ENCODE assay signal across 14 cellular contexts in genomic region chr5:75034137-75034739, GRCh38. TPM values are rescaled to one million over a fixed set of nuclear protein-coding genes. Genes with fewer than 3 reads are reported as not detected.
A peak's percentile ranks its signal among the peaks of the same experiment; 100 is the strongest.
DNase-seq lines count a peak whose midpoint lies in the region; ATAC-seq and TF ChIP-seq lines count a peak whose summit lies in the region.
"Had no signal": no experiment of that assay in that cellular context is flagged by ENCODE, and none has a peak within 500 bp of the region (broad histone marks: within the 10 kb centered on the region; RNA-seq: fewer than 3 reads in every experiment).

No MANE protein-coding gene starts in this region.

- no peak overlapping the region for H3K18ac ChIP-seq in trophoblast cell (ENCODE audit: low read length)

- no peak overlapping the region for H3K4ac ChIP-seq in trophoblast cell (ENCODE audit: low read depth, low read length)

- no peaks in the 10 kb centered on the region for H3K36me3 Mint-ChIP-seq in MCF 10A (ENCODE audit: insufficient read depth, unreplicated experiment)

- no peak overlapping the region for H4K8ac ChIP-seq in trophoblast cell (ENCODE audit: low read depth, low read length)

- no peak overlapping the region for H4K91ac ChIP-seq in trophoblast cell (ENCODE audit: low read depth, low read length)

- POLR2A ChIA-PET in MCF 10A (lab: Yijun Ruan, JAX) = interaction anchor here (0.7 kb wide), 1 partner anchor 326 kb away, joined by 4 read pairs; no protein-coding TSS in a partner anchor

- no TSS peak for BruUV-seq in MCF 10A (replicated peaks; lab: Mats Ljungman, UMichigan)

- H3K9me3 ChIP-seq in trophoblast cell (ENCODE audit: insufficient read depth, low read depth, low read length) = no peaks in the 10 kb centered on the region
- H3K9me3 ChIP-seq: ovary, tibial nerve had no signal

- no peak for TF ChIP-seq CTCF in MCF 10A (IDR thresholded peaks at IDR 0.05; ENCODE audit: unreplicated experiment)

- no peak overlapping the region for H2AFZ ChIP-seq in trophoblast cell (ENCODE audit: insufficient read depth, low read length, poor library complexity)

- H3K79me1 ChIP-seq in trophoblast cell (ENCODE audit: low read length) = peaks cover 2% of the 10 kb centered on the region

- H3K23ac ChIP-seq in trophoblast cell (ENCODE audit: low read length) = no peak overlapping the region

- no peak overlapping the region for H3K14ac ChIP-seq in trophoblast cell (ENCODE audit: low read length)

- ATAC-seq in stimulated activated naive CD8-positive, alpha-beta T cell treated with anti-CD3 and anti-CD28 coated beads, Interleukin-15, Interleukin-2, amounts not matched to agents 100 U/mL and 50 U/mL, for 24 hours = peak; percentile 60
- no peak for ATAC-seq in GM18502 (IDR thresholded peaks at IDR 0.05; ENCODE audit: poor library complexity, unreplicated experiment)

- H3K4me2 ChIP-seq in trophoblast cell (ENCODE audit: low read length) = no peak overlapping the region
- H3K4me2 ChIP-seq: smooth muscle cell had no signal

- H3K4me1 ChIP-seq in trophoblast cell (ENCODE audit: control insufficient read depth in 1 of 2, insufficient read depth in 2 of 2, low read length in 2 of 2) = peaks cover 2 to 5% of the 10 kb centered on the region in 2 experiments
- H3K4me1 ChIP-seq: tibial nerve had no signal

- no peak overlapping the region for H2AK5ac ChIP-seq in trophoblast cell (ENCODE audit: low read length)

- no peak overlapping the region for H3K27ac ChIP-seq in trophoblast cell (ENCODE audit: low read depth, low read length)
- H3K27ac ChIP-seq: ovary, tibial nerve had no signal

- H2BK12ac ChIP-seq in trophoblast cell (ENCODE audit: low read length) = no peak overlapping the region

- intact Hi-C loops in MCF 10A (cut with micrococcal nuclease) = no loop called here

- H3K4me3 ChIP-seq in trophoblast cell (ENCODE audit: low read depth, low read length) = no peak overlapping the region
- H3K4me3 ChIP-seq: ovary, smooth muscle cell, tibial nerve had no signal

- H3K27ac Mint-ChIP-seq in MCF 10A (ENCODE audit: low read depth, unreplicated experiment) = no peak overlapping the region

- no peak overlapping the region for H4K12ac ChIP-seq in trophoblast cell (ENCODE audit: low read depth, low read length)

- no peak overlapping the region for H3K9ac ChIP-seq in trophoblast cell (ENCODE audit: low read length)

- WGBS in trophoblast cell (ENCODE audit: extremely low coverage, insufficient coverage, insufficient read length) = no CpG with 5 or more reads among the region's 6 CpGs

- no peak overlapping the region for H2BK5ac ChIP-seq in trophoblast cell (ENCODE audit: low read depth, low read length, poor library complexity)

- no peaks in the 10 kb centered on the region for H3K9me3 Mint-ChIP-seq in MCF 10A (ENCODE audit: unreplicated experiment)
- H3K9me3 Mint-ChIP-seq: T-helper 1 cell treated with Interleukin-12 subunit alpha and Interleukin-12 subunit beta and Interleukin-4 antibody, amounts not matched to agents 30 μg/mL and 1 μg/mL, for 36 hours had no signal

- no peaks in the 10 kb centered on the region for H3K27me3 ChIP-seq in trophoblast cell (ENCODE audit: insufficient read depth, low read length)
- H3K27me3 ChIP-seq: ovary, tibial nerve had no signal

- peak; percentile 24 for DNase-seq in activated CD8-positive, alpha-beta memory T cell treated with anti-CD3 and anti-CD28 coated beads, Interleukin-2, amount 50 U/mL, for 4 hours
- no peak for DNase-seq in activated CD8-positive, alpha-beta memory T cell treated with anti-CD3 and anti-CD28 coated beads for 24 hours
- DNase-seq in SW480 (ENCODE audit: low spot score) (peak; percentile 9), trophoblast cell (no peak), MCF 10A (ENCODE audit: unreplicated experiment) (no peak)
- DNase-seq in effector CD8-positive, alpha-beta T cell (lab: John Stamatoyannopoulos, UW) = peak; percentile 7
- peak; percentile 42 for DNase-seq in stimulated activated naive CD8-positive, alpha-beta T cell treated with anti-CD3 and anti-CD28 coated beads, Interleukin-15, Interleukin-2, amounts not matched to agents 100 U/mL and 50 U/mL, for 24 hours
- DNase-seq: cortex of kidney, NCI-H345, ovary had no signal

- H3K27me3 Mint-ChIP-seq in MCF 10A (ENCODE audit: insufficient read depth, unreplicated experiment) = no peaks in the 10 kb centered on the region

- H2BK120ac ChIP-seq in trophoblast cell (ENCODE audit: insufficient read depth, low read length, poor library complexity) = no peak overlapping the region

- no peak overlapping the region for H3K4me3 Mint-ChIP-seq in MCF 10A (ENCODE audit: unreplicated experiment)
- H3K4me3 Mint-ChIP-seq: T-helper 1 cell treated with Interleukin-12 subunit alpha and Interleukin-12 subunit beta and Interleukin-4 antibody, amounts not matched to agents 30 μg/mL and 1 μg/mL, for 36 hours had no signal

- H3K36me3 ChIP-seq in trophoblast cell (ENCODE audit: control insufficient read depth in 1 of 2, insufficient read depth in 2 of 2, low read length in 2 of 2) = peaks cover 4 to 10% of the 10 kb centered on the region in 2 experiments
- H3K36me3 ChIP-seq: ovary, tibial nerve had no signal

- H3K4me1 Mint-ChIP-seq in MCF 10A (ENCODE audit: insufficient read depth, unreplicated experiment) = peaks cover 8% of the 10 kb centered on the region

- no peaks in the 10 kb centered on the region for H3K79me2 ChIP-seq in trophoblast cell (ENCODE audit: control insufficient read depth, insufficient read depth, low read length, poor library complexity)

- CTCF ChIA-PET in MCF 10A (lab: Yijun Ruan, JAX) = interaction anchor here (0.5 to 0.7 kb wide), 2 partner anchors 79 to 1205 kb away, joined by 3 read pairs; no protein-coding TSS in a partner anchor

RNA-seq across cellular contexts. Expression of gene GCNT4, which starts 18.1 kb away (rescaled TPM):
- polyA plus RNA-seq in trophoblast cell (2013) = 6.8 and 7.2 TPM in 2 replicates
- 1.4 and 1.8 TPM in 2 replicates for total RNA-seq in MCF 10A (2022)

Comparison
In these comparisons a context has a peak if more than half of its experiments do, and no peak if none do; other contexts are left out.
1. DNase-seq: peak in activated CD8-positive, alpha-beta memory T cell treated with anti-CD3 and anti-CD28 coated beads, Interleukin-2, amount 50 U/mL, for 4 hours (single experiment), SW480 (single experiment), effector CD8-positive, alpha-beta T cell (single experiment) and stimulated activated naive CD8-positive, alpha-beta T cell treated with anti-CD3 and anti-CD28 coated beads, Interleukin-15, Interleukin-2, amounts not matched to agents 100 U/mL and 50 U/mL, for 24 hours (single experiment); none in activated CD8-positive, alpha-beta memory T cell treated with anti-CD3 and anti-CD28 coated beads for 24 hours (single experiment), trophoblast cell (0 of 2) and MCF 10A (single experiment).